8 cellular contexts compared by ENCODE assay signal in the genomic region with DNA sequence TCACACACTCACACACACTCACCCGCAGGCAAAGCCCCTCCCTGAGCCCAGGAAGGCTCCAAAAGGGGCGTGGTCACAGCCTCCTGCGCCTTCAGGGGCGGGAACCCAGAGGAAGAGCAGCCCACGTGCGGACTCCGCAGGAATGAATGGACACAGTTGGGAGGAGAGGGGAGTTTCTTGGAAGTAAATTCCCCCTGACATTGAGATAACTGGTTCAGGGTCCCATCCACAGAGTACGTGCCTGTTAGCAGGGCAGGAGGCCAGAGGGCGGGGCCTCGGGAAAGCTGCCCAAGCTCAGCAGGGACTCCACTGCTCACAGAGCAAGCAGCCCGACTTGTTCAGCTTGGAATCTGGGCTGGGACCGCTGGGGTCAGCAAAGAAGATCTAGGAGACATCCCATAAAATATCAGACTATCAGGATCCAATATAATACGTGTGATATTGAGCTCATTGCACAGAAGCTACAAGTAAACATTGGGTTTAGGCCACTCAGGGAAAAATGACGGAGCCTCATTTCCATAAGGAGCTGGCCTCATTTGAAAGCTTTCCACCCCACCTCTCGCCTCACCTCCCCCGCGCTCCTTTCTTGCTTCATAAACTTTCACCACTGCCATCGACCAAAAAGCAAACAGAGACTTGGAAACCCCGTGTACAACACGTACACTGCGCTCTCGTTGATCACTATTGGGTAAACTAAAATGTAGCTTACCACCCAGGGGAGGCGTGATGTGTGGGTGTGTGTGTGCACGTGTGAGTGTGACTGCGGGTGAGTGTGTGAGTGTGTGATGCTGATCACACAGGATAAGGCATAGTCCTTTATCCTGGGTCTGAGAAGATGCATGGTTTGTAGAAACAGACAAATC. TPM values are rescaled to one million over a fixed set of nuclear protein-coding genes. Genes with fewer than 3 reads are reported as not detected.
DNase-seq lines count a peak whose midpoint lies in the region; ATAC-seq, FAIRE-seq and TF ChIP-seq lines count a peak whose summit lies in the region.

No MANE protein-coding gene starts in this region.

- TF ChIP-seq POLR2A in upper lobe of left lung (IDR thresholded peaks at IDR 0.05) = no peak

- no peaks in the 10 kb centered on the region for H3K27me3 ChIP-seq in upper lobe of left lung

- no peaks in the 10 kb centered on the region for H3K27me3 Mint-ChIP-seq in activated CD4-positive, alpha-beta memory T cell treated with anti-CD3 and anti-CD28 coated beads, Interleukin-2, amount 10 ng/mL, durations not matched to agents 7 days and 5 days

- peaks cover 4 to 12% (median 6%) of the 10 kb centered on the region in 4 donors for H3K4me1 ChIP-seq in upper lobe of left lung

- POLR2A ChIA-PET in activated CD4-positive, alpha-beta memory T cell treated with anti-CD3 and anti-CD28 coated beads, Interleukin-2, amount 10 ng/mL, durations not matched to agents 7 days and 5 days (lab: Charles Lee) = no interaction called here

- FAIRE-seq in D721Med (lab: Jason Lieb, UNC) = no peak

- ATAC-seq in upper lobe of left lung (ENCODE audit: low FRiP score in 2 of 2) = peak; percentile 44 to 77

- no peaks in the 10 kb centered on the region for H3K36me3 Mint-ChIP-seq in activated CD4-positive, alpha-beta memory T cell treated with anti-CD3 and anti-CD28 coated beads, Interleukin-2, amount 10 ng/mL, durations not matched to agents 7 days and 5 days (ENCODE audit: low read depth)

- no peak overlapping the region for H3K27ac Mint-ChIP-seq in activated CD4-positive, alpha-beta memory T cell treated with anti-CD3 and anti-CD28 coated beads, Interleukin-2, amount 10 ng/mL, durations not matched to agents 7 days and 5 days

- no peak overlapping the region for H3K4me3 Mint-ChIP-seq in activated CD4-positive, alpha-beta memory T cell treated with anti-CD3 and anti-CD28 coated beads, Interleukin-2, amount 10 ng/mL, durations not matched to agents 7 days and 5 days

- H3K4me1 Mint-ChIP-seq in activated CD4-positive, alpha-beta memory T cell treated with anti-CD3 and anti-CD28 coated beads, Interleukin-2, amount 10 ng/mL, durations not matched to agents 7 days and 5 days = no peaks in the 10 kb centered on the region

- H3K27ac ChIP-seq in upper lobe of left lung = no peak overlapping the region

- H3K36me3 ChIP-seq in upper lobe of left lung = peaks cover 0 to 4% (median 0%) of the 10 kb centered on the region in 4 donors

- DNase-seq in NCI-H2171 treated with DMSO at 0.1 percent for 48 hours (lab: John Stamatoyannopoulos, UW) (peak; percentile 8), NCI-H2171 (lab: John Stamatoyannopoulos, UW) (no peak), amniotic epithelial cell (ENCODE audit: low read depth) (peak; percentile 78), iPS-NIHi11 (ENCODE audit: low spot score) (peak; percentile 83), upper lobe of left lung (peak; percentile 41 to 88), D721Med (ENCODE audit: insufficient read length, low spot score) (no peak)
- DNase-seq in activated CD4-positive, alpha-beta memory T cell treated with anti-CD3 and anti-CD28 coated beads, Interleukin-2, amount 10 ng/mL, durations not matched to agents 7 days and 5 days = no peak
- DNase-seq in activated T-cell treated with anti-CD3 and anti-CD28 coated beads, Interleukin-2, amount 50 U/mL, for 48 hours = no peak

- no peaks in the 10 kb centered on the region for H3K9me3 Mint-ChIP-seq in activated CD4-positive, alpha-beta memory T cell treated with anti-CD3 and anti-CD28 coated beads, Interleukin-2, amount 10 ng/mL, durations not matched to agents 7 days and 5 days

- CTCF ChIA-PET in activated CD4-positive, alpha-beta memory T cell treated with anti-CD3 and anti-CD28 coated beads, Interleukin-2, amount 10 ng/mL, durations not matched to agents 7 days and 5 days (lab: Charles Lee) = no interaction called here

- TF ChIP-seq CTCF in upper lobe of left lung (IDR thresholded peaks at IDR 0.05) (no peak), D721Med (IDR thresholded peaks at IDR 0.05; ENCODE audit: insufficient read depth, missing control alignments) (no peak)

- TF ChIP-seq EP300 in upper lobe of left lung (IDR thresholded peaks at IDR 0.05) = no peak

- H3K4me3 ChIP-seq in upper lobe of left lung = peak overlapping the region in 2 of 4 donors; percentile 17 to 29

- WGBS in upper lobe of left lung, 2 donors = 39 to 43% methylated on average over 21 to 25 of the region's 25 CpGs

- H3K9me3 ChIP-seq in upper lobe of left lung = no peaks in the 10 kb centered on the region

RNA-seq across cellular contexts. Expression of gene TM2D3, which starts 36.0 kb away (rescaled TPM):
- total RNA-seq in upper lobe of left lung = 10 to 100 TPM; 14.0 to 60.2 (median 46.5) TPM
- 10 to 100 TPM; 41.8 to 43.8 TPM for total RNA-seq in activated CD4-positive, alpha-beta memory T cell treated with anti-CD3 and anti-CD28 coated beads, Interleukin-2, amount 10 ng/mL, durations not matched to agents 7 days and 5 days

Comparison
In these comparisons a context has a peak if more than half of its experiments do, and no peak if none do; other contexts are left out.
1. DNase-seq: peak in NCI-H2171 treated with DMSO at 0.1 percent for 48 hours (single experiment), amniotic epithelial cell (single experiment), iPS-NIHi11 (single experiment) and upper lobe of left lung (2 of 2); none in NCI-H2171 (single experiment), D721Med (single experiment), activated CD4-positive, alpha-beta memory T cell treated with anti-CD3 and anti-CD28 coated beads, Interleukin-2, amount 10 ng/mL, durations not matched to agents 7 days and 5 days (single experiment) and activated T-cell treated with anti-CD3 and anti-CD28 coated beads, Interleukin-2, amount 50 U/mL, for 48 hours (0 of 2).